Comparison of ENCODE assay signal across 17 cellular contexts in the genomic region with DNA sequence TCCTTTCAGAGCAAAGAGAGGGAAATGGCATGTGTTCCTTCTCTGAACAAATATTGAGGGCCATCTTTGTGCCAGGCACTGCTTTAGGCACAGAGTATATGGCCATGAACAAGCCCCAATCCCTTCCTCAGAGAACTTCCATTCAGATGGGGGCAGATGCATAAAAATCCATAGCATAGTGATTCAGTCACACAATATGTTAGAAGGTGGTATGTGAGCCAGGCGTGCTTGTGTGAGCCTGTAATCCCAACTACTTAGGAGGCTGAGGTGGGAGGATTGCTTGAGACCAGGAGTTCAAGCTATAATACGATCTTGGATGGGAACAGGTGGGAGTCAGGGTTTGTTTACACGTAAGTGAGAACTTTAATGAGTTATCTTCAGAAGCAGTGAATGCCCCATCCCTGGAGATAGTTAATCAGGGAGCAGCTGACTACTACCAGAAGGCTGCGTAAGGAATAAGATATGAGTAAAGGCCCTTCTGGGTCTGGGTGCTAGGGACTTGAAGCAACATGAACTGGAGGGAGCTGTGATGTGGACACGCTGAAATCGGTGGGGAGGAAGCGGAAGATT. TPM values are rescaled to one million over a fixed set of nuclear protein-coding genes. Genes with fewer than 3 reads are reported as not detected.
DNase-seq lines count a peak whose midpoint lies in the region; ATAC-seq, FAIRE-seq and TF ChIP-seq lines count a peak whose summit lies in the region.
"Had no signal": no experiment of that assay in that cellular context is flagged by ENCODE, and none has a peak within 500 bp of the region (broad histone marks: within the 10 kb centered on the region; RNA-seq: fewer than 3 reads in every experiment).

No MANE protein-coding gene starts in this region.

- no peak for TF ChIP-seq RAD21 in GM12878 (IDR thresholded peaks at IDR 0.05; ENCODE audit: insufficient read depth, low read depth, low read length)

- WGBS in GM12878 (ENCODE audit: insufficient coverage, insufficient replicate concordance, low lambda C conversion rate, missing lambda C conversion rate), result 97% methylated on average over 7 of the region's 7 CpGs

- H3K4me3 ChIP-seq in GM12878, result no peak overlapping the region
- H3K4me3 ChIP-seq: lung, testis had no signal

- POLR2A ChIA-PET in GM12878 (lab: Charles Lee), result no interaction called here

- no peaks in the 10 kb centered on the region for H3K4me1 ChIP-seq in GM12878 (ENCODE audit: control insufficient read depth, insufficient read depth, low read length)

- no peak for TF ChIP-seq EP300 in GM12878 (IDR thresholded peaks at IDR 0.05; ENCODE audit: borderline replicate concordance in 1 of 2, control insufficient read depth in 1 of 2, low read depth in 2 of 2, low read length in 2 of 2)

- no peaks in the 10 kb centered on the region for H3K27me3 ChIP-seq in GM12878 (replicated peaks in 1 of 2; ENCODE audit: control insufficient read depth in 2 of 2, insufficient read depth in 2 of 2, low read length in 1 of 2)
- H3K27me3 ChIP-seq: testis had no signal

- SMC1A ChIA-PET in GM12878 (lab: Charles Lee; ENCODE audit: uncharacterized antibody, unreplicated experiment), result interaction anchor here (0.6 to 3.3 kb wide), 3 partner anchors 14 to 19 kb away, joined by 3 to 12 read pairs (median 6); no protein-coding TSS in a partner anchor

- H3K4me3 Mint-ChIP-seq in T-helper 2 cell treated with Interferon-gamma antibody and Interleukin-4, amounts not matched to agents 5 μg/mL and 100 μg/mL, for 36 hours, result no peak overlapping the region
- no peak overlapping the region for H3K4me3 Mint-ChIP-seq in natural killer cell treated with Interleukin-12 subunit alpha and Interleukin-12 subunit beta and Interleukin-15 and Interleukin-18, amount 100 ng/mL, for 72 hours

- H3K27ac ChIP-seq in GM12878 (ENCODE audit: control insufficient read depth, insufficient read depth), result no peak overlapping the region
- H3K27ac ChIP-seq: testis had no signal

- CTCF ChIA-PET in GM12878 (lab: Yijun Ruan, JAX), result interaction anchor here (0.9 to 1.7 kb wide), 2 partner anchors 9 to 122 kb away, joined by 3 to 8 read pairs; no protein-coding TSS in a partner anchor

- intact Hi-C loops in GM12878 (cut with micrococcal nuclease; ENCODE audit: unreplicated experiment), result no loop called here

- TF ChIP-seq POLR2A in GM12878 (IDR thresholded peaks at IDR 0.05; ENCODE audit: low read depth, low read length), result 0 out of 2 replicates have a peak, but pooled peaks have one; percentile 33

- in situ Hi-C loops in GM12878 (cut with MboI), result no loop called here

- no TSS peak for BruUV-seq in GM12878 (replicated peaks; lab: Mats Ljungman, UMichigan)

- TF ChIP-seq CTCF in GM12878 (IDR thresholded peaks at IDR 0.05 in 2 of 3, conservative IDR thresholded peaks at IDR 0.05 in 1 of 3; ENCODE audit: control insufficient read depth in 2 of 3, extremely low read depth in 1 of 3, insufficient read depth in 1 of 3, low read depth in 3 of 3, low read length in 3 of 3), result no peak

- H3K4me1 Mint-ChIP-seq in T-helper 2 cell treated with Interferon-gamma antibody and Interleukin-4, amounts not matched to agents 5 μg/mL and 100 μg/mL, for 36 hours (ENCODE audit: low read depth), result peaks cover 20% of the 10 kb centered on the region
- peaks cover 22 to 23% of the 10 kb centered on the region in 2 donors for H3K4me1 Mint-ChIP-seq in natural killer cell treated with Interleukin-12 subunit alpha and Interleukin-12 subunit beta and Interleukin-15 and Interleukin-18, amount 100 ng/mL, for 72 hours (ENCODE audit: low read depth in 2 of 2)

- H4K20me1 ChIP-seq in GM12878 (ENCODE audit: control insufficient read depth, insufficient read depth), result no peaks in the 10 kb centered on the region

- H3K4me2 ChIP-seq in GM12878 (ENCODE audit: control insufficient read depth, insufficient read depth), result no peak overlapping the region

- no peak for ATAC-seq in GM12878
- no peak for ATAC-seq in natural killer cell treated with Interleukin-12 subunit alpha and Interleukin-12 subunit beta and Interleukin-15 and Interleukin-18, amount 100 ng/mL, for 72 hours

- no peaks in the 10 kb centered on the region for H3K9me3 ChIP-seq in GM12878 (replicated peaks; ENCODE audit: control insufficient read depth, insufficient read depth, low read length)
- H3K9me3 ChIP-seq: testis had no signal

- H3K79me2 ChIP-seq in GM12878 (ENCODE audit: control insufficient read depth, insufficient read depth, low read length), result no peaks in the 10 kb centered on the region

- no peak overlapping the region for H2AFZ ChIP-seq in GM12878 (ENCODE audit: control insufficient read depth, low read depth, low read length)

- H3K9ac ChIP-seq in GM12878 (ENCODE audit: control insufficient read depth, insufficient read depth, low read length), result no peak overlapping the region

- H3K36me3 ChIP-seq in GM12878 (ENCODE audit: control insufficient read depth in 2 of 2, insufficient read depth in 2 of 2, low read length in 1 of 2), result peaks cover 27 to 44% of the 10 kb centered on the region in 2 experiments

- FAIRE-seq in GM12878 (lab: Jason Lieb, UNC), result no peak
- FAIRE-seq: frontal cortex had no signal

- no peak for DNase-seq in T-helper 2 cell treated with Interferon-gamma antibody and Interleukin-4, amounts not matched to agents 5 μg/mL and 100 μg/mL, for 36 hours (ENCODE audit: low spot score)
- no peak for DNase-seq in T-helper 2 cell
- peak; percentile 51 for DNase-seq in NCI-H2171 (lab: John Stamatoyannopoulos, UW)
- no peak for DNase-seq in GM12878 (ENCODE audit: low read depth, low spot score)
- no peak for DNase-seq in natural killer cell treated with Interleukin-12 subunit alpha and Interleukin-12 subunit beta and Interleukin-15 and Interleukin-18, amount 100 ng/mL, for 72 hours (ENCODE audit: low spot score)
- DNase-seq in DMS53 (lab: John Stamatoyannopoulos, UW), result no peak
- no peak for DNase-seq in NCI-H748 (lab: John Stamatoyannopoulos, UW; ENCODE audit: unreplicated experiment)
- DNase-seq in NCI-H2081 (lab: John Stamatoyannopoulos, UW), result no peak
- DNase-seq: aorta; EL; GOT3; NCI-H524 treated with DMSO at 0.1 percent for 48 hours; retina; stimulated activated CD4-positive, alpha-beta T cell treated with anti-CD3 and anti-CD28 coated beads, Interleukin-15, amount 100 ng/mL, for 24 hours; testis had no signal

- no peaks in the 10 kb centered on the region for H3K27me3 Mint-ChIP-seq in T-helper 2 cell treated with Interferon-gamma antibody and Interleukin-4, amounts not matched to agents 5 μg/mL and 100 μg/mL, for 36 hours (ENCODE audit: low read depth)
- no peaks in the 10 kb centered on the region for H3K27me3 Mint-ChIP-seq in natural killer cell treated with Interleukin-12 subunit alpha and Interleukin-12 subunit beta and Interleukin-15 and Interleukin-18, amount 100 ng/mL, for 72 hours

- peaks cover 68% of the 10 kb centered on the region for H3K36me3 Mint-ChIP-seq in T-helper 2 cell treated with Interferon-gamma antibody and Interleukin-4, amounts not matched to agents 5 μg/mL and 100 μg/mL, for 36 hours (ENCODE audit: low read depth)
- peaks cover 23% of the 10 kb centered on the region for H3K36me3 Mint-ChIP-seq in natural killer cell treated with Interleukin-12 subunit alpha and Interleukin-12 subunit beta and Interleukin-15 and Interleukin-18, amount 100 ng/mL, for 72 hours

- H3K9me3 Mint-ChIP-seq in T-helper 2 cell treated with Interferon-gamma antibody and Interleukin-4, amounts not matched to agents 5 μg/mL and 100 μg/mL, for 36 hours, result no peaks in the 10 kb centered on the region
- H3K9me3 Mint-ChIP-seq in natural killer cell treated with Interleukin-12 subunit alpha and Interleukin-12 subunit beta and Interleukin-15 and Interleukin-18, amount 100 ng/mL, for 72 hours, result no peaks in the 10 kb centered on the region

- RAD21 ChIA-PET in GM12878 (lab: Charles Lee; ENCODE audit: unreplicated experiment), result no interaction called here

- H3K27ac Mint-ChIP-seq in T-helper 2 cell treated with Interferon-gamma antibody and Interleukin-4, amounts not matched to agents 5 μg/mL and 100 μg/mL, for 36 hours, result peak overlapping the region; percentile 43
- peak overlapping the region; percentile 4 to 15 for H3K27ac Mint-ChIP-seq in natural killer cell treated with Interleukin-12 subunit alpha and Interleukin-12 subunit beta and Interleukin-15 and Interleukin-18, amount 100 ng/mL, for 72 hours

RNA-seq across cellular contexts. Expression of gene NANS, which starts 27.1 kb away (rescaled TPM):
- 28.4 and 33.0 TPM in 2 replicates for total RNA-seq in GM12878 (2013; cell fraction: nucleolus; rRNA removed)
- 64.8 and 68.3 TPM in 2 replicates for total RNA-seq in GM12878 (2014; rRNA removed)
- 52.3 and 55.5 TPM in 2 replicates for total RNA-seq in GM12878 (2014; rRNA removed; fragmentation: Illumina TruSeq; extraction: Trizol)
- total RNA-seq in GM12878 (2021), result 47.8 and 49.1 TPM in 2 replicates
- 55.9 TPM for polyA plus RNA-seq in GM12878 (2011; ENCODE audit: low read depth)
- polyA plus RNA-seq in GM12878 (2011; rRNA removed), result 37.9 and 44.6 TPM in 2 replicates
- 51.9 and 54.2 TPM in 2 replicates for polyA plus RNA-seq in GM12878 (2011; cell fraction: cytosol; rRNA removed)
- polyA plus RNA-seq in GM12878 (2011; cell fraction: nucleus; rRNA removed), result 23.3 and 29.3 TPM in 2 replicates
- polyA plus RNA-seq in GM12878 (2012), result 56.9 and 74.3 TPM in 2 replicates
- 47.8 and 48.8 TPM in 2 replicates for polyA plus RNA-seq in GM12878 (2014; fragmentation: Illumina TruSeq; extraction: Trizol)
- 10 to 100 TPM; 21.0 to 26.1 TPM for polyA plus RNA-seq in GM12878 (2014; fragmentation: Nextera tagmentation; extraction: Ambion mirVana)
- polyA plus RNA-seq in GM12878 (2014; rRNA removed), result 55.6 and 56.5 TPM in 2 replicates
- 100 to 1,000 TPM; 109 to 126 TPM for polyA plus RNA-seq in GM12878 (2016; fragmentation: Nextera tagmentation; extraction: Ambion mirVana)
- polyA minus RNA-seq in GM12878 (2011; rRNA and poly(A)+ RNA removed), result 31.5 and 44.8 TPM in 2 replicates
- polyA minus RNA-seq in GM12878 (2011; cell fraction: cytosol; rRNA and poly(A)+ RNA removed), result 9.8 and 10.0 TPM in 2 replicates
- 10.2 and 27.1 TPM in 2 replicates for polyA minus RNA-seq in GM12878 (2011; cell fraction: nucleus; rRNA and poly(A)+ RNA removed)
- total RNA-seq in natural killer cell treated with Interleukin-12 subunit alpha and Interleukin-12 subunit beta and Interleukin-15 and Interleukin-18, amount 100 ng/mL, for 72 hours, result 10 to 100 TPM; 41.2 to 72.9 TPM

RNA-seq across cellular contexts. Expression of gene TRIM14, which starts 35.4 kb away (rescaled TPM):
- 36.1 and 40.9 TPM in 2 replicates for total RNA-seq in GM12878 (2013; cell fraction: nucleolus; rRNA removed)
- total RNA-seq in GM12878 (2014; rRNA removed) (25.1 and 25.2 TPM in 2 replicates), GM12878 (2014; rRNA removed; fragmentation: Illumina TruSeq; extraction: Trizol) (20.3 and 21.2 TPM in 2 replicates), GM12878 (2021) (53.3 and 54.4 TPM in 2 replicates)
- polyA plus RNA-seq in GM12878 (2011; ENCODE audit: low read depth), result 15.8 TPM
- polyA plus RNA-seq in GM12878 (2011; rRNA removed) (25.9 and 32.7 TPM in 2 replicates), GM12878 (2014; fragmentation: Illumina TruSeq; extraction: Trizol) (42.4 and 42.6 TPM in 2 replicates), GM12878 (2014; fragmentation: Nextera tagmentation; extraction: Ambion mirVana) (10 to 100 TPM in 1 of 2 experiments, 1 to 10 TPM in 1; 8.6 to 10.2 TPM), GM12878 (2014; rRNA removed) (39.6 and 39.7 TPM in 2 replicates), GM12878 (2016; fragmentation: Nextera tagmentation; extraction: Ambion mirVana) (10 to 100 TPM; 38.7 to 41.2 TPM)
- 31.9 and 34.9 TPM in 2 replicates for polyA plus RNA-seq in GM12878 (2011; cell fraction: cytosol; rRNA removed)
- polyA plus RNA-seq in GM12878 (2011; cell fraction: nucleus; rRNA removed), result 37.5 and 42.1 TPM in 2 replicates
- polyA plus RNA-seq in GM12878 (2012), result 20.1 and 25.2 TPM in 2 replicates
- 19.4 and 22.8 TPM in 2 replicates for polyA minus RNA-seq in GM12878 (2011; rRNA and poly(A)+ RNA removed)
- 12.7 and 13.5 TPM in 2 replicates for polyA minus RNA-seq in GM12878 (2011; cell fraction: cytosol; rRNA and poly(A)+ RNA removed)
- polyA minus RNA-seq in GM12878 (2011; cell fraction: nucleus; rRNA and poly(A)+ RNA removed), result 9.3 and 16.3 TPM in 2 replicates
- 10 to 100 TPM; 29.4 to 49.0 TPM for total RNA-seq in natural killer cell treated with Interleukin-12 subunit alpha and Interleukin-12 subunit beta and Interleukin-15 and Interleukin-18, amount 100 ng/mL, for 72 hours
